In the genomic region with DNA sequence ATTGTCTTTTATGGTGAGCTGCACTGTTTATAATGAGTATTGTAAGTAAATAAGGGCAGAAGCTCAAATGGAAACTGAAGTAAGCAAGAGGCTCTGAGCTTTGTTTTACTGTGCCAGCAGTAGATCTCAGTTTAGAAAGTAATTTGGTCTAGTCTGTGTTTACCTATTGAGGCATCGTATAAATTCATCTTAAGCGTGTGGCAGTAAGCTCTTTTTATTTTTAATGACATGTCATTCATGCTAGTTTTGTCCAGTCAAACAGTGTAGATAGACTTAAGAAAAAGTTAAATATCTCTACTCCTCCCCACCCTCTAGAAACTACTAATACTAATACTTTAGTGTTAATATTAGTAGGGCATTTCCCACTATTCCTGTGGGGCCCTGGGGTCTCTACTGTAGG, we compare ENCODE assay signal across 8 cellular contexts. TPM values are rescaled to one million over a fixed set of nuclear protein-coding genes. Genes with fewer than 3 reads are reported as not detected.
DNase-seq lines count a peak whose midpoint lies in the region; ATAC-seq and TF ChIP-seq lines count a peak whose summit lies in the region.
"Had no signal": no experiment of that assay in that cellular context is flagged by ENCODE, and none has a peak within 500 bp of the region (broad histone marks: within the 10 kb centered on the region; RNA-seq: fewer than 3 reads in every experiment).

No MANE protein-coding gene starts in this region.

- H3K4me2 ChIP-seq in fibroblast of lung (ENCODE audit: extremely low read depth, insufficient read depth, low read length): peak overlapping the region; percentile 87

- TF ChIP-seq POLR2A in gastrocnemius medialis (IDR thresholded peaks at IDR 0.05): no peak

- no peak for TF ChIP-seq CTCF in GM12875 (IDR thresholded peaks at IDR 0.05; ENCODE audit: borderline replicate concordance, insufficient read depth, low read depth, low read length)
- no peak for TF ChIP-seq CTCF in Panc1 (IDR thresholded peaks at IDR 0.05)
- TF ChIP-seq CTCF in fibroblast of lung (conservative IDR thresholded peaks at IDR 0.05 in 1 of 2, IDR thresholded peaks at IDR 0.05 in 1 of 2; ENCODE audit: low read depth in 1 of 2, low read length in 2 of 2): no peak
- TF ChIP-seq CTCF in gastrocnemius medialis (IDR thresholded peaks at IDR 0.05 in 4 of 5, conservative IDR thresholded peaks at IDR 0.05 in 1 of 5): no peak

- H3K4me1 ChIP-seq in Panc1 (ENCODE audit: control insufficient read depth, insufficient read depth, low read length) (peaks cover 29% of the 10 kb centered on the region), fibroblast of lung (ENCODE audit: control insufficient read depth, extremely low read depth, insufficient read depth, low read length) (no peaks in the 10 kb centered on the region), gastrocnemius medialis (peaks cover 32 to 36% of the 10 kb centered on the region in 2 donors)

- POLR2A ChIA-PET in Panc1 (lab: Charles Lee): interaction anchor here (1.6 kb wide), 1 partner anchor 27 kb away, joined by 3 read pairs; no protein-coding TSS in a partner anchor

- peaks cover 64% of the 10 kb centered on the region for H3K79me2 ChIP-seq in fibroblast of lung (ENCODE audit: control insufficient read depth, insufficient read depth, low read length)

- H3K27me3 ChIP-seq in Panc1 (ENCODE audit: control insufficient read depth, insufficient read depth, low read length) (no peaks in the 10 kb centered on the region), fibroblast of lung (ENCODE audit: control insufficient read depth, insufficient read depth, low read length) (no peaks in the 10 kb centered on the region), gastrocnemius medialis (no peaks in the 10 kb centered on the region)

- CTCF ChIA-PET in Panc1 (lab: Charles Lee): no interaction called here

- intact Hi-C loops in Panc1 (cut with micrococcal nuclease; ENCODE audit: unreplicated experiment) (no loop called here), gastrocnemius medialis (cut with DNase I; ENCODE audit: low total_unique reads) (loop anchor here (2.0 to 5.0 kb wide), 4 partner anchors 73 to 509 kb away; a partner anchor contains a TSS)

- no TSS peak for BruUV-seq in Panc1 (replicated peaks; lab: Mats Ljungman, UMichigan)

- ATAC-seq in Panc1: no peak
- no peak for ATAC-seq in gastrocnemius medialis
- ATAC-seq in GM18868 (IDR thresholded peaks at IDR 0.05; ENCODE audit: unreplicated experiment): no peak

- in situ Hi-C loops in Panc1 (cut with HindIII; ENCODE audit: low pct_unique_long_range_greater_than_20kb, low sequenced_read_pairs): no loop called here
- in situ Hi-C loops in gastrocnemius medialis (cut with MboI; ENCODE audit: low sequenced_read_pairs in 4 of 4): loop anchor here in 2 of 4 donors (10.0 to 25.0 kb wide), 3 partner anchors 167 to 519 kb away; a partner anchor contains a TSS

- H3K9ac ChIP-seq in fibroblast of lung (ENCODE audit: insufficient read depth, low read length): peak overlapping the region; percentile 13

- DNase-seq in Panc1 (ENCODE audit: low read depth, low spot score) (no peak), fibroblast of lung (ENCODE audit: low read depth in 2 of 2) (peak in 1 of 2 donors; percentile 10), gastrocnemius medialis (no peak), OCI-M2 (lab: John Stamatoyannopoulos, UW; ENCODE audit: unreplicated experiment) (no peak), C1 segment of cervical spinal cord (lab: John Stamatoyannopoulos, UW) (no peak)
- DNase-seq: NCI-H524 treated with DMSO at 0.1 percent for 48 hours had no signal

- H2AFZ ChIP-seq in fibroblast of lung (ENCODE audit: low read length): no peak overlapping the region

- H3K36me3 ChIP-seq in Panc1 (ENCODE audit: control insufficient read depth, insufficient read depth, low read length) (peaks cover 2% of the 10 kb centered on the region; the same call in 1 of the 2 replicates), fibroblast of lung (ENCODE audit: control insufficient read depth, insufficient read depth, low read length) (no peaks in the 10 kb centered on the region), gastrocnemius medialis (no peaks in the 10 kb centered on the region)

- H3K9me3 ChIP-seq in Panc1 (ENCODE audit: control insufficient read depth, insufficient read depth, low read depth, low read length) (no peaks in the 10 kb centered on the region), fibroblast of lung (ENCODE audit: control insufficient read depth, insufficient read depth, low read depth, low read length) (no peaks in the 10 kb centered on the region), gastrocnemius medialis (no peaks in the 10 kb centered on the region)

- H3K27ac ChIP-seq in Panc1 (ENCODE audit: low read length): peak overlapping the region; percentile 98
- H3K27ac ChIP-seq in fibroblast of lung (ENCODE audit: insufficient read depth, low read length): peak overlapping the region; percentile 92
- H3K27ac ChIP-seq in gastrocnemius medialis: peak overlapping the region; percentile 91 to 99 (median 96)

- no peaks in the 10 kb centered on the region for H4K20me1 ChIP-seq in fibroblast of lung (ENCODE audit: control insufficient read depth, extremely low read depth, insufficient read depth, low read length)

- H3K4me3 ChIP-seq in GM12875 (ENCODE audit: low read depth, low read length) (peak overlapping the region; percentile 95), Panc1 (ENCODE audit: low read depth in 2 of 2, low read length in 2 of 2) (peak overlapping the region; percentile 80 to 85), fibroblast of lung (replicated peaks in 1 of 4; ENCODE audit: control extremely low read depth in 1 of 4, insufficient read depth in 1 of 4, low read depth in 3 of 4, low read length in 4 of 4) (peak overlapping the region; percentile 63 to 95 (median 86)), gastrocnemius medialis (peak overlapping the region; percentile 78 to 98 (median 94))

RNA-seq across cellular contexts. Expression of a gene that starts 2.0 kb away (rescaled TPM):
- total RNA-seq in Panc1 (2021; ENCODE audit: unreplicated experiment) (120 TPM), fibroblast of lung (57.5 and 59.1 TPM in 2 replicates), gastrocnemius medialis (100 to 1,000 TPM in 1 of 4 donors, 10 to 100 TPM in 3; 75.4 to 100 (median 91.8) TPM)
- polyA plus RNA-seq in Panc1 (2012; ENCODE audit: insufficient read length): 63.7 TPM
- polyA plus RNA-seq in fibroblast of lung: 40.5 and 69.1 TPM in 2 replicates
- 24.7 and 43.5 TPM in 2 replicates for polyA plus RNA-seq in fibroblast of lung (2012)
- 18.5 and 20.5 TPM in 2 replicates for polyA minus RNA-seq in fibroblast of lung (ENCODE audit: low replicate concordance)
